In the genomic region with DNA sequence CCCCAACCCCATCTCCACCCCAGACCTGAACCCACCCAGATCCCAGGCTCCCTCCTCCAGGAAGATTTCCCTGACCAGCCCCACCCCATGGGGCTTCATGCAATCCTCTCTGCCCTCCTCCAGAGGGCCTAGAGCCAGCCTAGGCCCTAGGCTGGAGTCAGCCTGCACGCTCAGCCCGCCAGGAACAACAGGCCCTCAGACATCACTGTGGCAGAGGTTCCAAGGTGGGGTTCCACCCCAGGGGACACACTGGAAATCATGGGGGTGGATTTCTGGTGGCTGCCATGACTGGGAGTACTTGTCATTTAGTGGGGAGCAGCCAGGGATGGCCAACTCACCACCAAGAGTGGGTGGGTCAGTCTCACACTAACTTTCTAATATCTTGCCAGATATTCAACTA, we compare ENCODE assay signal across 15 cellular contexts.
DNase-seq lines count a peak whose midpoint lies in the region; ATAC-seq and TF ChIP-seq lines count a peak whose summit lies in the region.
"Had no signal": no experiment of that assay in that cellular context is flagged by ENCODE, and none has a peak within 500 bp of the region (broad histone marks: within the 10 kb centered on the region; RNA-seq: fewer than 3 reads in every experiment).

No MANE protein-coding gene starts in this region.

- no peak for TF ChIP-seq CTCF in Panc1 (IDR thresholded peaks at IDR 0.05)
- no peak for TF ChIP-seq CTCF in spleen (IDR thresholded peaks at IDR 0.05 in 8 of 11, conservative IDR thresholded peaks at IDR 0.05 in 3 of 11)

- BruUV-seq in Panc1 (replicated peaks; lab: Mats Ljungman, UMichigan), result no TSS peak

- no peaks in the 10 kb centered on the region for H3K4me1 ChIP-seq in Panc1 (ENCODE audit: control insufficient read depth, insufficient read depth, low read length)
- no peaks in the 10 kb centered on the region for H3K4me1 ChIP-seq in spleen
- H3K4me1 ChIP-seq in HAP-1, result no peaks in the 10 kb centered on the region
- H3K4me1 ChIP-seq: transverse colon had no signal

- H3K9me3 ChIP-seq in Panc1 (ENCODE audit: control insufficient read depth, insufficient read depth, low read depth, low read length) (no peaks in the 10 kb centered on the region), spleen (peaks cover 0 to 6% (median 2%) of the 10 kb centered on the region in 8 donors), HAP-1 (no peaks in the 10 kb centered on the region)
- H3K9me3 ChIP-seq: transverse colon had no signal

- H3K27ac ChIP-seq in Panc1 (ENCODE audit: low read length) (no peak overlapping the region), spleen (no peak overlapping the region)
- H3K27ac ChIP-seq: transverse colon had no signal

- intact Hi-C loops in Panc1 (cut with micrococcal nuclease; ENCODE audit: unreplicated experiment) (no loop called here), spleen (cut with DNase I; ENCODE audit: low total_unique reads) (no loop called here)

- no peak overlapping the region for H3K4me3 ChIP-seq in Panc1 (ENCODE audit: low read depth in 2 of 2, low read length in 2 of 2)
- no peak overlapping the region for H3K4me3 ChIP-seq in spleen
- H3K4me3 ChIP-seq in HAP-1, result no peak overlapping the region
- H3K4me3 ChIP-seq: transverse colon had no signal

- POLR2A ChIA-PET in Panc1 (lab: Charles Lee), result no interaction called here

- TF ChIP-seq POLR2A in spleen (IDR thresholded peaks at IDR 0.05), result no peak

- in situ Hi-C loops in Panc1 (cut with HindIII; ENCODE audit: low pct_unique_long_range_greater_than_20kb, low sequenced_read_pairs) (no loop called here), HAP-1 (cut with MboI; ENCODE audit: low sequenced_read_pairs) (no loop called here)

- H3K27me3 ChIP-seq in Panc1 (ENCODE audit: control insufficient read depth, insufficient read depth, low read length) (no peaks in the 10 kb centered on the region), spleen (replicated peaks in 1 of 7) (peaks cover 0 to 4% (median 0%) of the 10 kb centered on the region in 7 donors), HAP-1 (ENCODE audit: low read depth) (no peaks in the 10 kb centered on the region)
- H3K27me3 ChIP-seq: transverse colon had no signal

- peak; percentile 6 for DNase-seq in activated CD4-positive, CD25-positive, alpha-beta regulatory T cell treated with anti-CD3 and anti-CD28 coated beads, Interleukin-2, amount 50 U/mL, for 72 hours
- DNase-seq in activated CD4-positive, CD25-positive, alpha-beta regulatory T cell (lab: John Stamatoyannopoulos, UW), result no peak
- no peak for DNase-seq in Panc1 (ENCODE audit: low read depth, low spot score)
- peak; percentile 9 for DNase-seq in fibroblast of peridontal ligament (ENCODE audit: extremely low read depth)
- DNase-seq in spleen, result peak; percentile 39
- DNase-seq in DMS79 (lab: John Stamatoyannopoulos, UW), result no peak
- DNase-seq in HAP-1 (ENCODE audit: low spot score in 2 of 2), result no peak
- DNase-seq: activated CD4-positive, alpha-beta T cell treated with anti-CD3 and anti-CD28 coated beads, Interleukin-2, amount 10 ng/mL, durations not matched to agents 24 days and 14 days; activated naive CD4-positive, alpha-beta T cell; MV-4-11; NCI-H2227 treated with DMSO at 0.1 percent for 48 hours; stimulated activated CD4-positive, alpha-beta T cell treated with anti-CD3 and anti-CD28 coated beads, Interleukin-15, amount 100 ng/mL, for 24 hours; T-helper 1 cell; transverse colon had no signal

- 89 to 97% (median 96%) methylated on average over 2 of the region's 2 CpGs for WGBS in spleen, 5 donors

- CTCF ChIA-PET in Panc1 (lab: Charles Lee), result no interaction called here

- ATAC-seq in Panc1, result 0 out of 2 replicates have a peak, but pooled peaks have one; percentile 68
- no peak for ATAC-seq in HG03520 (IDR thresholded peaks at IDR 0.05; ENCODE audit: unreplicated experiment)

- H3K36me3 ChIP-seq in Panc1 (ENCODE audit: control insufficient read depth, insufficient read depth, low read length), result no peaks in the 10 kb centered on the region
- H3K36me3 ChIP-seq in spleen, result no peaks in the 10 kb centered on the region
- no peaks in the 10 kb centered on the region for H3K36me3 ChIP-seq in HAP-1 (replicated peaks)
- H3K36me3 ChIP-seq: transverse colon had no signal

Comparison
In these comparisons a context has a peak if more than half of its experiments do, and no peak if none do; other contexts are left out.
1. DNase-seq: peak in activated CD4-positive, CD25-positive, alpha-beta regulatory T cell treated with anti-CD3 and anti-CD28 coated beads, Interleukin-2, amount 50 U/mL, for 72 hours (single experiment), fibroblast of peridontal ligament (single experiment) and spleen (single experiment); none in activated CD4-positive, CD25-positive, alpha-beta regulatory T cell (0 of 4), Panc1 (single experiment), DMS79 (single experiment) and HAP-1 (0 of 2).